10 cellular contexts compared by ENCODE assay signal in genomic region chr10:88152720-88153119, GRCh38.
A peak's percentile ranks its signal among the peaks of the same experiment; 100 is the strongest.
DNase-seq lines count a peak whose midpoint lies in the region; ATAC-seq and TF ChIP-seq lines count a peak whose summit lies in the region.
"Had no signal": no experiment of that assay in that cellular context is flagged by ENCODE, and none has a peak within 500 bp of the region (broad histone marks: within the 10 kb centered on the region; RNA-seq: fewer than 3 reads in every experiment).

No MANE protein-coding gene starts in this region.

- no peaks in the 10 kb centered on the region for H3K9me2 ChIP-seq in Loucy (replicated peaks; ENCODE audit: low read depth, low read length)

- peak overlapping the region; percentile 81 for H4K91ac ChIP-seq in mesenchymal stem cell (ENCODE audit: low read length)

- H3K27me3 ChIP-seq in CD8-positive, alpha-beta T cell (ENCODE audit: insufficient read depth, low read length) = no peaks in the 10 kb centered on the region
- no peaks in the 10 kb centered on the region for H3K27me3 ChIP-seq in Loucy (ENCODE audit: insufficient read depth, low read length, poor library complexity, severe bottlenecking)
- no peaks in the 10 kb centered on the region for H3K27me3 ChIP-seq in mesenchymal stem cell (ENCODE audit: control insufficient read depth in 1 of 2, insufficient read depth in 1 of 2, low read length in 2 of 2)

- peak overlapping the region; percentile 21 for H2BK120ac ChIP-seq in mesenchymal stem cell (ENCODE audit: low read depth, low read length)

- POLR2A ChIA-PET in CD8-positive, alpha-beta T cell (lab: Charles Lee) = interaction anchor here (0.8 kb wide), 1 partner anchor 228 kb away, joined by 3 read pairs; no protein-coding TSS in a partner anchor

- peak overlapping the region; percentile 34 to 78 for H3K4ac ChIP-seq in mesenchymal stem cell (ENCODE audit: low read depth in 1 of 2, low read length in 2 of 2)

- peak; percentile 75 for ATAC-seq in CD8-positive, alpha-beta T cell
- peak; percentile 91 for ATAC-seq in GM21390 (IDR thresholded peaks at IDR 0.05; ENCODE audit: unreplicated experiment)

- H4K8ac ChIP-seq in mesenchymal stem cell (ENCODE audit: low read length) = peak overlapping the region; percentile 87

- CTCF ChIA-PET in CD8-positive, alpha-beta T cell (lab: Charles Lee) = interaction anchor here (1.0 kb wide), 2 partner anchors 19 to 39 kb away, joined by 3 to 4 read pairs; no protein-coding TSS in a partner anchor
- CTCF ChIA-PET in activated naive CD4-positive, alpha-beta T cell treated with anti-CD3 and anti-CD28 coated beads for 36 hours (lab: Charles Lee) = interaction anchor here (0.9 to 1.0 kb wide), 2 partner anchors 42 to 290 kb away, joined by 3 to 4 read pairs; no protein-coding TSS in a partner anchor

- H3K4me2 ChIP-seq in Loucy (ENCODE audit: low read depth, low read length, poor library complexity, severe bottlenecking) (peak overlapping the region; percentile 13), mesenchymal stem cell (ENCODE audit: low read length, poor library complexity, severe bottlenecking) (no peak overlapping the region)
- H3K4me2 ChIP-seq: KMS-11 had no signal

- no peak overlapping the region for H2AK5ac ChIP-seq in mesenchymal stem cell (ENCODE audit: low read length, severe bottlenecking)

- H2BK5ac ChIP-seq in mesenchymal stem cell (ENCODE audit: low read depth, low read length, poor library complexity, severe bottlenecking) = no peak overlapping the region

- peak overlapping the region; percentile 11; the same call in 1 of the 2 replicates for H2AFZ ChIP-seq in Loucy (ENCODE audit: low read length)
- H2AFZ ChIP-seq in mesenchymal stem cell (ENCODE audit: low read depth, low read length) = peak overlapping the region; percentile 48
- H2AFZ ChIP-seq: parathyroid adenoma had no signal

- H4K20me1 ChIP-seq in Loucy (ENCODE audit: insufficient read depth, low read length, poor library complexity, severe bottlenecking) = peaks cover 62% of the 10 kb centered on the region

- H3K4me1 Mint-ChIP-seq in CD8-positive, alpha-beta T cell (ENCODE audit: low read depth) = peaks cover 8% of the 10 kb centered on the region
- peaks cover 22% of the 10 kb centered on the region for H3K4me1 Mint-ChIP-seq in activated naive CD4-positive, alpha-beta T cell treated with anti-CD3 and anti-CD28 coated beads for 36 hours (ENCODE audit: low read depth)

- peak overlapping the region; percentile 10 for H3K27ac Mint-ChIP-seq in CD8-positive, alpha-beta T cell
- H3K27ac Mint-ChIP-seq in activated naive CD4-positive, alpha-beta T cell treated with anti-CD3 and anti-CD28 coated beads for 36 hours = peak overlapping the region; percentile 86

- no peaks in the 10 kb centered on the region for H3K79me1 ChIP-seq in mesenchymal stem cell (replicated peaks; ENCODE audit: low read length, poor library complexity, severe bottlenecking)

- intact Hi-C loops in CD8-positive, alpha-beta T cell (cut with DNase I, micrococcal nuclease) = no loop called here
- intact Hi-C loops in activated naive CD4-positive, alpha-beta T cell treated with anti-CD3 and anti-CD28 coated beads for 36 hours (cut with micrococcal nuclease) = loop anchor here (1.0 to 5.0 kb wide), 5 partner anchors 14 to 390 kb away; no protein-coding TSS in a partner anchor

- H3K79me2 ChIP-seq in Loucy (ENCODE audit: insufficient read depth, low read length) = peaks cover 97% of the 10 kb centered on the region
- H3K79me2 ChIP-seq: parathyroid adenoma had no signal

- H3K36me3 ChIP-seq in CD8-positive, alpha-beta T cell (ENCODE audit: insufficient read depth, low read length) = no peaks in the 10 kb centered on the region
- H3K36me3 ChIP-seq in Loucy (ENCODE audit: insufficient read depth, low read length) (peaks cover 47% of the 10 kb centered on the region; the same call in 1 of the 2 replicates), mesenchymal stem cell (ENCODE audit: control insufficient read depth in 1 of 2, insufficient read depth in 2 of 2, low read depth in 1 of 2, low read length in 2 of 2) (no peaks in the 10 kb centered on the region)

- H2BK12ac ChIP-seq in mesenchymal stem cell (ENCODE audit: low read length in 2 of 2) = peak overlapping the region in 1 of 2 experiments; percentile 87

- no peaks in the 10 kb centered on the region for H3K36me3 Mint-ChIP-seq in CD8-positive, alpha-beta T cell
- H3K36me3 Mint-ChIP-seq in activated naive CD4-positive, alpha-beta T cell treated with anti-CD3 and anti-CD28 coated beads for 36 hours (ENCODE audit: low read depth) = no peaks in the 10 kb centered on the region

- H3K14ac ChIP-seq in mesenchymal stem cell (ENCODE audit: low read length in 2 of 2) = no peak overlapping the region

- no peak overlapping the region for H3K4me3 ChIP-seq in CD8-positive, alpha-beta T cell (ENCODE audit: low read depth, low read length)
- no peak overlapping the region for H3K4me3 ChIP-seq in Loucy (ENCODE audit: low read length, poor library complexity, severe bottlenecking)
- H3K4me3 ChIP-seq in mesenchymal stem cell (ENCODE audit: insufficient read depth in 1 of 2, low read depth in 1 of 2, low read length in 2 of 2) = peak overlapping the region in 1 of 2 experiments; percentile 10

- H3K9me3 Mint-ChIP-seq in CD8-positive, alpha-beta T cell = no peaks in the 10 kb centered on the region
- H3K9me3 Mint-ChIP-seq in activated naive CD4-positive, alpha-beta T cell treated with anti-CD3 and anti-CD28 coated beads for 36 hours = peaks cover 2% of the 10 kb centered on the region

- H3K4me1 ChIP-seq in CD8-positive, alpha-beta T cell (ENCODE audit: insufficient read depth, low read length) = peaks cover 4% of the 10 kb centered on the region
- H3K4me1 ChIP-seq in Loucy (ENCODE audit: insufficient read depth, low read length, poor library complexity, severe bottlenecking) (peaks cover 19% of the 10 kb centered on the region), mesenchymal stem cell (ENCODE audit: control insufficient read depth, insufficient read depth, low read depth, low read length) (peaks cover 4% of the 10 kb centered on the region)
- H3K4me1 ChIP-seq: parathyroid adenoma had no signal

- peak in 1 of 7 experiments; percentile 22 for DNase-seq in CD8-positive, alpha-beta T cell
- DNase-seq in activated naive CD4-positive, alpha-beta T cell treated with anti-CD3 and anti-CD28 coated beads for 36 hours = peak; percentile 76
- DNase-seq in mesenchymal stem cell (peak; percentile 92), substantia nigra (lab: John Stamatoyannopoulos, UW) (no peak), hippocampal formation (lab: John Stamatoyannopoulos, UW) (no peak), NCI-H446 treated with DMSO at 0.1 percent for 48 hours (lab: John Stamatoyannopoulos, UW) (no peak)

- no peak overlapping the region for H3K23ac ChIP-seq in mesenchymal stem cell (ENCODE audit: low read length in 2 of 2)

- peak overlapping the region; percentile 2 to 87 for H3K18ac ChIP-seq in mesenchymal stem cell (ENCODE audit: low read depth in 1 of 2, low read length in 2 of 2)

- H2BK15ac ChIP-seq in mesenchymal stem cell (ENCODE audit: low read depth, poor library complexity, severe bottlenecking) = no peak overlapping the region

- H3K9me3 ChIP-seq in CD8-positive, alpha-beta T cell (ENCODE audit: low read length) = no peaks in the 10 kb centered on the region
- H3K9me3 ChIP-seq in Loucy (ENCODE audit: insufficient read depth, low read depth, low read length) (no peaks in the 10 kb centered on the region), mesenchymal stem cell (ENCODE audit: control insufficient read depth, low read length) (no peaks in the 10 kb centered on the region)

- no peaks in the 10 kb centered on the region for H3K27me3 Mint-ChIP-seq in CD8-positive, alpha-beta T cell (ENCODE audit: low read depth)
- no peaks in the 10 kb centered on the region for H3K27me3 Mint-ChIP-seq in activated naive CD4-positive, alpha-beta T cell treated with anti-CD3 and anti-CD28 coated beads for 36 hours (ENCODE audit: low read depth)

- no peak for TF ChIP-seq CTCF in CD8-positive, alpha-beta T cell (IDR thresholded peaks at IDR 0.05)
- no peak for TF ChIP-seq CTCF in Loucy (conservative IDR thresholded peaks at IDR 0.05; ENCODE audit: low read length)

- H3K9ac ChIP-seq in Loucy (ENCODE audit: low read depth, low read length, poor library complexity, severe bottlenecking) (no peak overlapping the region), mesenchymal stem cell (ENCODE audit: low read length) (peak overlapping the region; percentile 45)
- H3K9ac ChIP-seq: KMS-11, parathyroid adenoma had no signal

- WGBS in mesenchymal stem cell = 0% methylated on average over 1 of the region's 1 CpG

- H3K4me3 Mint-ChIP-seq in CD8-positive, alpha-beta T cell = no peak overlapping the region
- H3K4me3 Mint-ChIP-seq in activated naive CD4-positive, alpha-beta T cell treated with anti-CD3 and anti-CD28 coated beads for 36 hours = no peak overlapping the region

- H3K27ac ChIP-seq in CD8-positive, alpha-beta T cell (ENCODE audit: low read depth, low read length) = no peak overlapping the region
- H3K27ac ChIP-seq in mesenchymal stem cell (ENCODE audit: low read length, poor library complexity, severe bottlenecking) = peak overlapping the region; percentile 41
- H3K27ac ChIP-seq in substantia nigra (ENCODE audit: low read depth, low read length, poor library complexity, severe bottlenecking) = no peak overlapping the region
- H3K27ac ChIP-seq: KMS-11, parathyroid adenoma had no signal

- H3F3A ChIP-seq in Loucy (ENCODE audit: low read depth) = no peaks in the 10 kb centered on the region

Comparison
In these comparisons a context has a peak if more than half of its experiments do, and no peak if none do; other contexts are left out.
1. DNase-seq: peak in activated naive CD4-positive, alpha-beta T cell treated with anti-CD3 and anti-CD28 coated beads for 36 hours (single experiment) and mesenchymal stem cell (single experiment); none in substantia nigra (0 of 49), hippocampal formation (0 of 2) and NCI-H446 treated with DMSO at 0.1 percent for 48 hours (single experiment).